In the genomic region with DNA sequence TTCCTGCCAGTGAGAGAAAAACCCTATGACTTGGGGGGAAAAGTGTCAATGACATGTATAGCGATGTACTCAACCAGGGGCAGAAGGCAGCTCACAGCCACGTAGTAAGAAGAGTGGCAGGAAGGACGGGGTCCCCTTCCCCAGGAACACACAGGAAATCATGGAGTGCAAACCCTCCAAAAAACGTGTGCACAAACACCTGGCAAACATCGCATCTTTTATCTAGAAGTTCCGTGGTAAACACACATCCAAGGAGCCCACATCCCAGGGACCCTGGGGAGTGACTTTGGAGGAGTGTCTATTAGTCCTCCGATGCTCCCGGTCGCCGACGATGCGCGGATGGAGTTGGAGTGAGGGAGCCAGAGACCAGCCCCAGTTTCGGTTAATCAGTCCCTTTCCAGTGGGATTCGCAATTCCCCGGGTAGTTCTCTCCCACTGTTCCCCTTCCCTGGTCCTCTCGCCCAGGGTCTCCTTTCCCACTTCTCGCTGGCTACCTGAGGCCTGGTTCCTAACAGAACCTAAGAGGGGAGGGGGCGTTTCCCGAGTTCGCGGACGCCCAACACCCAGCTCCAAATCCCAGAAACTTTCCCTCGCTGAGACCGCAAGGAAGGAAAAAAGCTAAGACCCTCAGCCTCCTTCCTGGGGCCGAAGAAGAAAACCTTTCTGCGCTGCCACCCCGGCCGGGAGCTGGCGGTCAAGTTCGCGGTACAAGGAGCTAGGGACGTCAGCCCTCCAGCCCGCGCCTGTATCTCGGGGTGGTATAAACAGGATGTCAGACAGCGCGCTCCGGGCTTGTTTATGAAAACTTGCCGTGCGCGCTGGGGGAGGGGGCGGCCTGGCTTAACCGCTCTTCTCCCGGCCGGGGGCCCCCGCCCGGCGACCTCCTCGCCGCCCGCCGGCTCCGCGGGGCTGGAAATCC, we compare ENCODE assay signal across 8 cellular contexts. TPM values are rescaled to one million over a fixed set of nuclear protein-coding genes. Genes with fewer than 3 reads are reported as not detected.
DNase-seq lines count a peak whose midpoint lies in the region; ATAC-seq and TF ChIP-seq lines count a peak whose summit lies in the region.

No MANE protein-coding gene starts in this region.

- H3K4me3 Mint-ChIP-seq in osteocyte (ENCODE audit: unreplicated experiment): peak overlapping the region; percentile 93

- H3K27ac Mint-ChIP-seq in osteocyte (ENCODE audit: unreplicated experiment): peak overlapping the region; percentile 86

- DNase-seq in AG10803 (ENCODE audit: low read depth) (peak; percentile 62), RWPE2 (ENCODE audit: low spot score) (peak; percentile 74), globus pallidus (ENCODE audit: low spot score) (peak; percentile 47), osteocyte (ENCODE audit: extremely low spot score, unreplicated experiment) (peak; percentile 87), tibial nerve (ENCODE audit: low spot score in 2 of 2) (peak; percentile 46 to 58)
- peak; percentile 74 for DNase-seq in activated naive CD4-positive, alpha-beta T cell treated with Interleukin-2 at 50 U/mL for 16 hours

- no peak for TF ChIP-seq POLR2A in tibial nerve (IDR thresholded peaks at IDR 0.05)

- H3K4me3 ChIP-seq in AG10803 (ENCODE audit: low read length) (peak overlapping the region; percentile 96), RWPE2 (ENCODE audit: severe bottlenecking) (peak overlapping the region; percentile 93), tibial nerve (peak overlapping the region; percentile 84 to 94 (median 90))

- H3K4me1 Mint-ChIP-seq in osteocyte (ENCODE audit: unreplicated experiment): peaks cover 30% of the 10 kb centered on the region

- H3K9me3 Mint-ChIP-seq in osteocyte (ENCODE audit: unreplicated experiment): no peaks in the 10 kb centered on the region

- H3K36me3 ChIP-seq in RWPE2 (ENCODE audit: low read depth): no peaks in the 10 kb centered on the region
- H3K36me3 ChIP-seq in tibial nerve: no peaks in the 10 kb centered on the region

- H3K27ac ChIP-seq in RWPE2 (ENCODE audit: poor library complexity, severe bottlenecking) (peak overlapping the region; percentile 36), tibial nerve (peak overlapping the region; percentile 73 to 99 (median 96))

- H3K36me3 Mint-ChIP-seq in osteocyte (ENCODE audit: unreplicated experiment): no peaks in the 10 kb centered on the region

- no peak for TF ChIP-seq CTCF in AG10803 (conservative IDR thresholded peaks at IDR 0.05; ENCODE audit: low read length)
- TF ChIP-seq CTCF in RWPE2 (IDR thresholded peaks at IDR 0.05; ENCODE audit: poor library complexity, severe bottlenecking): no peak
- no peak for TF ChIP-seq CTCF in osteocyte (IDR thresholded peaks at IDR 0.05)
- no peak for TF ChIP-seq CTCF in tibial nerve (IDR thresholded peaks at IDR 0.05)

- H3K9me3 ChIP-seq in RWPE2 (ENCODE audit: severe bottlenecking): no peaks in the 10 kb centered on the region
- no peaks in the 10 kb centered on the region for H3K9me3 ChIP-seq in tibial nerve

- H3K27me3 Mint-ChIP-seq in osteocyte (ENCODE audit: unreplicated experiment): no peaks in the 10 kb centered on the region

- 1% methylated on average over 34 to 35 of the region's 55 CpGs for WGBS in tibial nerve, 2 donors

- peak; percentile 61 for ATAC-seq in GM19035 (IDR thresholded peaks at IDR 0.05; ENCODE audit: unreplicated experiment)
- ATAC-seq in HG03280 (IDR thresholded peaks at IDR 0.05; ENCODE audit: unreplicated experiment): peak; percentile 38
- ATAC-seq in RWPE2 (ENCODE audit: low read depth): peak; percentile 51

- H3K27me3 ChIP-seq in RWPE2 (ENCODE audit: insufficient read depth, poor library complexity, severe bottlenecking) (no peaks in the 10 kb centered on the region), tibial nerve (no peaks in the 10 kb centered on the region)

- H3K4me1 ChIP-seq in RWPE2 (ENCODE audit: insufficient read depth, poor library complexity, severe bottlenecking) (no peaks in the 10 kb centered on the region), tibial nerve (peaks cover 0 to 31% (median 14%) of the 10 kb centered on the region in 4 donors)

- peak in 1 of 2 donors; percentile 25 for TF ChIP-seq EP300 in tibial nerve (IDR thresholded peaks at IDR 0.05)

RNA-seq across cellular contexts. Expression of a gene that starts 0.9 kb away (rescaled TPM):
- total RNA-seq in osteocyte: 103 TPM in 2 replicates
- 100 to 1,000 TPM; 114 to 222 (median 138) TPM for total RNA-seq in tibial nerve

Comparison
In these comparisons a context has a peak if more than half of its experiments do, and no peak if none do; other contexts are left out.
1. Peak in every context shown above with its lines: DNase-seq, ATAC-seq, H3K4me3 ChIP-seq and H3K27ac ChIP-seq.